8 cellular contexts compared by ENCODE assay signal in genomic region chr1:158019177-158019868, GRCh38. TPM values are rescaled to one million over a fixed set of nuclear protein-coding genes. Genes with fewer than 3 reads are reported as not detected.
A peak's percentile ranks its signal among the peaks of the same experiment; 100 is the strongest.
DNase-seq lines count a peak whose midpoint lies in the region; ATAC-seq and TF ChIP-seq lines count a peak whose summit lies in the region.

No MANE protein-coding gene starts in this region.

- peaks cover 0 to 12% (median 0%) of the 10 kb centered on the region in 4 donors for H3K4me1 ChIP-seq in right lobe of liver

- H3K27me3 ChIP-seq in right lobe of liver: no peaks in the 10 kb centered on the region

- TF ChIP-seq POLR2A in right lobe of liver (IDR thresholded peaks at IDR 0.05): no peak

- H3K27ac ChIP-seq in right lobe of liver: peak overlapping the region; percentile 32 to 54 (median 39)

- H3K9me3 ChIP-seq in right lobe of liver: no peaks in the 10 kb centered on the region

- no peaks in the 10 kb centered on the region for H3K36me3 Mint-ChIP-seq in type B pancreatic cell

- H3K4me3 Mint-ChIP-seq in type B pancreatic cell: peak overlapping the region; percentile 41

- ATAC-seq in right lobe of liver (peak; percentile 56 to 73 (median 66)), GM18517 (IDR thresholded peaks at IDR 0.05; ENCODE audit: unreplicated experiment) (no peak)

- TF ChIP-seq CTCF in right lobe of liver (IDR thresholded peaks at IDR 0.05) (no peak), type B pancreatic cell (conservative IDR thresholded peaks at IDR 0.05) (no peak)

- intact Hi-C loops in right lobe of liver (cut with DNase I): no loop called here

- H3K27me3 Mint-ChIP-seq in type B pancreatic cell: no peaks in the 10 kb centered on the region

- no peaks in the 10 kb centered on the region for H3K9me3 Mint-ChIP-seq in type B pancreatic cell

- peak overlapping the region; percentile 86 for H3K27ac Mint-ChIP-seq in type B pancreatic cell

- H3K4me1 Mint-ChIP-seq in type B pancreatic cell (ENCODE audit: unreplicated experiment): peaks cover 81% of the 10 kb centered on the region

- H3K36me3 ChIP-seq in right lobe of liver: no peaks in the 10 kb centered on the region

- DNase-seq in LHCN-M2 (ENCODE audit: low read depth): peak; percentile 96
- peak; percentile 56 to 85 for DNase-seq in dermis microvascular lymphatic vessel endothelial cell (ENCODE audit: low read depth in 2 of 2)
- DNase-seq in right lobe of liver: no peak
- DNase-seq in type B pancreatic cell (ENCODE audit: extremely low spot score, unreplicated experiment): no peak
- no peak for DNase-seq in central memory CD4-positive, alpha-beta T cell
- no peak for DNase-seq in NCI-H187 (lab: John Stamatoyannopoulos, UW)
- DNase-seq in NCI-H82 treated with DMSO at 0.1 percent for 48 hours (lab: John Stamatoyannopoulos, UW; ENCODE audit: unreplicated experiment): no peak

- WGBS in right lobe of liver (ENCODE audit: insufficient coverage, low coverage, low lambda C conversion rate, missing lambda C conversion rate): 23% methylated on average over 2 of the region's 4 CpGs

- no peak overlapping the region for H3K4me3 ChIP-seq in right lobe of liver

RNA-seq across cellular contexts. Expression of gene KIRREL1, which starts 25.9 kb away (rescaled TPM):
- 78.8 and 79.9 TPM in 2 replicates for total RNA-seq in LHCN-M2 (2014; rRNA removed)
- 53.2 TPM for polyA plus RNA-seq in LHCN-M2 (2012)
- total RNA-seq in dermis microvascular lymphatic vessel endothelial cell: 16.2 and 19.8 TPM in 2 replicates
- total RNA-seq in right lobe of liver: 1 to 10 TPM; 1.1 to 4.9 (median 2.9) TPM
- 15.0 and 51.6 TPM in 2 replicates for total RNA-seq in type B pancreatic cell (ENCODE audit: low replicate concordance)

Comparison
In these comparisons a context has a peak if more than half of its experiments do, and no peak if none do; other contexts are left out.
1. DNase-seq: peak in LHCN-M2 (single experiment) and dermis microvascular lymphatic vessel endothelial cell (2 of 2); none in right lobe of liver (0 of 3), type B pancreatic cell (single experiment), central memory CD4-positive, alpha-beta T cell (single experiment), NCI-H187 (0 of 2) and NCI-H82 treated with DMSO at 0.1 percent for 48 hours (single experiment).